ENCODE assay signal across 8 cellular contexts in the genomic region with DNA sequence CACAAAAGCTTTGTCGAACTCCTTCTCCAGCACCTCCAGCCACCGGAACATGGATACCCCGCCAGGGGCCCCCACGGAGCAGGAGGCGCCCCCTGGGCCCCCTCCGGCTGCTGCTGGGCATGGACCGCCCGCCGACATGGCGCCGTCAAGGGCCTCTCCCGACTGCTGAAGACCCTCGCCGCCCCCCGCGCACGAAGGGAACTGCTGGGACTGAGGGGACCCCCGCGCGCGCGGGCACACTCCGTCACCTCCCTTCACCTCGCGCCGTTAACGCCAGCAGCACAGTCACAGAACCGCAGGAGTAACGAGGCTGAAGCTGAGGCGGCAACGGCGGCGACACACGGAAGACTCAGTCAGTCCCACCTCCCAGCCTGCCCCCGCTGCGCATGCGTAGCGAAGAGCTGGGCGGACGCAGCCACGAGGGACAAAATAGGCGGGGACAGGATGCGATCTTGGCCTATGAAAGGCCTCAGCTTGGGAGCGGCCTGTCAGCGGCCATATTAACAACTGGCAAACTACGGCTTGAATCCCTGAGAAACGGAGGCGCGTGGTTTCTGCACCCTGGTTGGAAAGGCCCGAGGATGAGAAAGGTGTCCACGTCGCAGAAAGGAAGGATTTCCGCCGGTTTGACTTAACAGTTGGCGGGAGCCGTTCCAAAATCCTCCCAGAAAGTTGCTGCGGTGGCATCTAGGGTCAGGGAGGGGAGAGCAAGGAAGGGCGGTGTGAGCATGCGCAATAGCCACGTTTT. TPM values are rescaled to one million over a fixed set of nuclear protein-coding genes. Genes with fewer than 3 reads are reported as not detected.
DNase-seq lines count a peak whose midpoint lies in the region; ATAC-seq and TF ChIP-seq lines count a peak whose summit lies in the region.

Gene GOPC, minus strand, starts transcription at position 361 of the 748 bp plus-strand sequence. Its CDS starts 223 bp downstream, at position 138.

- peak within 1 kb of the TSS; percentile 87 for H4K8ac ChIP-seq in trophoblast cell (ENCODE audit: low read depth, low read length)

- peak within 1 kb of the TSS; percentile 58 for H3K18ac ChIP-seq in trophoblast cell (ENCODE audit: low read length)

- H3K9me3 ChIP-seq in adipocyte (ENCODE audit: control insufficient read depth, low read length): no peaks in the 10 kb centered on the region
- no peaks in the 10 kb centered on the region for H3K9me3 ChIP-seq in trophoblast cell (ENCODE audit: insufficient read depth, low read depth, low read length)
- H3K9me3 ChIP-seq in transverse colon: no peaks in the 10 kb centered on the region

- no peaks in the 10 kb centered on the region for H3K27me3 ChIP-seq in adipocyte (replicated peaks; ENCODE audit: control insufficient read depth, insufficient read depth, low read length)
- no peaks in the 10 kb centered on the region for H3K27me3 ChIP-seq in trophoblast cell (ENCODE audit: insufficient read depth, low read length)
- no peaks in the 10 kb centered on the region for H3K27me3 ChIP-seq in transverse colon

- TF ChIP-seq CTCF in GM12873 (IDR thresholded peaks at IDR 0.05; ENCODE audit: insufficient read depth, low read depth, low read length, missing control alignments) (peak; percentile 24), transverse colon (IDR thresholded peaks at IDR 0.05) (peak in 1 of 5 experiments; percentile 12)

- in situ Hi-C loops in transverse colon (cut with MboI; ENCODE audit: low pct_ligation_motif_present in 1 of 4, low pct_unique_long_range_greater_than_20kb in 1 of 4, low sequenced_read_pairs in 3 of 4): no loop called here

- no peak within 1 kb of the TSS for H2BK12ac ChIP-seq in trophoblast cell (ENCODE audit: low read length)

- H3K79me1 ChIP-seq in trophoblast cell (ENCODE audit: low read length): peaks cover 9% of the 10 kb centered on the region

- H3K4ac ChIP-seq in trophoblast cell (ENCODE audit: low read depth, low read length): peak within 1 kb of the TSS; percentile 96

- H2AFZ ChIP-seq in trophoblast cell (ENCODE audit: insufficient read depth, low read length, poor library complexity): peak within 1 kb of the TSS; percentile 76

- H3K9ac ChIP-seq in adipocyte (ENCODE audit: low read length) (peak within 1 kb of the TSS; percentile 88), trophoblast cell (ENCODE audit: low read length) (peak within 1 kb of the TSS; percentile 96)

- peaks cover 3% of the 10 kb centered on the region for H3K36me3 ChIP-seq in adipocyte (ENCODE audit: control insufficient read depth, insufficient read depth, low read length, severe bottlenecking)
- peaks cover 0 to 7% of the 10 kb centered on the region in 2 experiments for H3K36me3 ChIP-seq in trophoblast cell (ENCODE audit: control insufficient read depth in 1 of 2, insufficient read depth in 2 of 2, low read length in 2 of 2)
- H3K36me3 ChIP-seq in transverse colon: no peaks in the 10 kb centered on the region

- H4K91ac ChIP-seq in trophoblast cell (ENCODE audit: low read depth, low read length): peak within 1 kb of the TSS; percentile 68

- H3K27ac ChIP-seq in trophoblast cell (ENCODE audit: low read depth, low read length) (peak within 1 kb of the TSS; percentile 92), transverse colon (peak within 1 kb of the TSS; percentile 86 to 94 (median 92))

- H4K12ac ChIP-seq in trophoblast cell (ENCODE audit: low read depth, low read length): peak within 1 kb of the TSS; percentile 73

- no CpG with 5 or more reads among the region's 60 CpGs for WGBS in trophoblast cell (ENCODE audit: extremely low coverage, insufficient coverage, insufficient read length)
- 0 to 1% methylated on average over 1 to 48 of the region's 60 CpGs for WGBS in transverse colon (ENCODE audit: low coverage in 1 of 2), 2 donors

- H3K4me3 ChIP-seq in adipocyte (ENCODE audit: low read length) (peak within 1 kb of the TSS; percentile 97), trophoblast cell (ENCODE audit: low read depth, low read length) (peak within 1 kb of the TSS; percentile 100), transverse colon (peak within 1 kb of the TSS; percentile 84 to 96 (median 90))

- DNase-seq in NCI-H1417 treated with DMSO at 0.1 percent for 48 hours (lab: John Stamatoyannopoulos, UW) (peak; percentile 82), SW480 (ENCODE audit: low spot score) (peak; percentile 95), adipocyte (ENCODE audit: low read depth) (peak; percentile 99), cardiac septum (ENCODE audit: low spot score) (peak; percentile 99), trophoblast cell (peak; percentile 98 to 100), transverse colon (peak; percentile 96)

- H3K79me2 ChIP-seq in trophoblast cell (ENCODE audit: control insufficient read depth, insufficient read depth, low read length, poor library complexity): peaks cover 7% of the 10 kb centered on the region

- peak within 1 kb of the TSS; percentile 70 for H2BK5ac ChIP-seq in trophoblast cell (ENCODE audit: low read depth, low read length, poor library complexity)

- intact Hi-C loops in cardiac septum (cut with DNase I): loop anchor here (2.0 to 5.0 kb wide), 4 partner anchors 55 to 150 kb away; partner anchors contain the start of genes DCBLD1 and NUS1
- intact Hi-C loops in transverse colon (cut with DNase I; ENCODE audit: low total_unique reads): no loop called here

- TF ChIP-seq POLR2A in transverse colon (IDR thresholded peaks at IDR 0.05): peak; percentile 95

- TF ChIP-seq EP300 in transverse colon (IDR thresholded peaks at IDR 0.05; ENCODE audit: low read depth): no peak

- H3K4me1 ChIP-seq in adipocyte (ENCODE audit: control insufficient read depth, insufficient read depth, low read length) (peaks cover 29% of the 10 kb centered on the region), trophoblast cell (ENCODE audit: control insufficient read depth in 1 of 2, insufficient read depth in 2 of 2, low read length in 2 of 2) (peaks cover 0 to 2% of the 10 kb centered on the region in 2 experiments), transverse colon (peaks cover 15 to 41% (median 25%) of the 10 kb centered on the region in 4 donors)

- peak within 1 kb of the TSS; percentile 65 for H2BK120ac ChIP-seq in trophoblast cell (ENCODE audit: insufficient read depth, low read length, poor library complexity)

- ATAC-seq in HG02763 (IDR thresholded peaks at IDR 0.05; ENCODE audit: unreplicated experiment): peak; percentile 95

- peak within 1 kb of the TSS; percentile 96 for H3K4me2 ChIP-seq in trophoblast cell (ENCODE audit: low read length)

- peak within 1 kb of the TSS; percentile 46 for H2AK5ac ChIP-seq in trophoblast cell (ENCODE audit: low read length)

- peak within 1 kb of the TSS; percentile 87 for H3K14ac ChIP-seq in trophoblast cell (ENCODE audit: low read length)

- no peak within 1 kb of the TSS for H3K23ac ChIP-seq in trophoblast cell (ENCODE audit: low read length)

RNA-seq across cellular contexts. Expression of gene GOPC, which starts in this region (rescaled TPM):
- total RNA-seq in cardiac septum (27.5 TPM), transverse colon (10 to 100 TPM; 18.3 to 39.9 (median 29.5) TPM)
- polyA plus RNA-seq in trophoblast cell (2013): 39.9 and 40.5 TPM in 2 replicates

Comparison
In these comparisons a context has a peak if more than half of its experiments do, and no peak if none do; other contexts are left out.
1. Peak in every context shown above with its lines: DNase-seq, ATAC-seq, H3K4me3 ChIP-seq and H3K27ac ChIP-seq.